In genomic region chr4:138217567-138217966, GRCh38 we compare ENCODE assay signal across 23 cellular contexts. TPM values are rescaled to one million over a fixed set of nuclear protein-coding genes. Genes with fewer than 3 reads are reported as not detected.
A peak's percentile ranks its signal among the peaks of the same experiment; 100 is the strongest.
DNase-seq lines count a peak whose midpoint lies in the region; ATAC-seq, FAIRE-seq and TF ChIP-seq lines count a peak whose summit lies in the region.
"Had no signal": no experiment of that assay in that cellular context is flagged by ENCODE, and none has a peak within 500 bp of the region (broad histone marks: within the 10 kb centered on the region; RNA-seq: fewer than 3 reads in every experiment).

No MANE protein-coding gene starts in this region.

- H3K36me3 Mint-ChIP-seq in neural progenitor cell = peaks cover 6% of the 10 kb centered on the region
- H3K36me3 Mint-ChIP-seq in stimulated activated effector memory CD8-positive, alpha-beta T cell treated with anti-CD3 and anti-CD28 coated beads, Interleukin-12 subunit alpha, Interleukin-12 subunit beta, amount 100 ng/mL, for 72 hours = no peaks in the 10 kb centered on the region

- H3K4me2 ChIP-seq in neural progenitor cell = peak overlapping the region; percentile 53

- H3K27me3 ChIP-seq in left ventricle myocardium inferior (ENCODE audit: low read depth) = no peaks in the 10 kb centered on the region
- no peaks in the 10 kb centered on the region for H3K27me3 ChIP-seq in neural progenitor cell
- H3K27me3 ChIP-seq: heart right ventricle, stomach had no signal

- no peaks in the 10 kb centered on the region for H3K9me3 Mint-ChIP-seq in neural progenitor cell
- peaks cover 4% of the 10 kb centered on the region for H3K9me3 Mint-ChIP-seq in stimulated activated effector memory CD8-positive, alpha-beta T cell treated with anti-CD3 and anti-CD28 coated beads, Interleukin-12 subunit alpha, Interleukin-12 subunit beta, amount 100 ng/mL, for 72 hours
- H3K9me3 Mint-ChIP-seq: CD4-positive, alpha-beta T cell had no signal

- H3K4me1 Mint-ChIP-seq in neural progenitor cell = peaks cover 57% of the 10 kb centered on the region
- H3K4me1 Mint-ChIP-seq in stimulated activated effector memory CD8-positive, alpha-beta T cell treated with anti-CD3 and anti-CD28 coated beads, Interleukin-12 subunit alpha, Interleukin-12 subunit beta, amount 100 ng/mL, for 72 hours = no peaks in the 10 kb centered on the region

- peak; percentile 41 for FAIRE-seq in D721Med (lab: Jason Lieb, UNC)
- FAIRE-seq: urothelium cell line had no signal

- H3K27ac ChIP-seq in left ventricle myocardium inferior (replicated peaks) (peak overlapping the region; percentile 4), neural progenitor cell (peak overlapping the region; percentile 85)
- H3K27ac ChIP-seq: GM23248, psoas muscle, stomach had no signal

- no peak for ATAC-seq in HG02938 (IDR thresholded peaks at IDR 0.05; ENCODE audit: unreplicated experiment)
- ATAC-seq in stimulated activated effector memory CD8-positive, alpha-beta T cell treated with anti-CD3 and anti-CD28 coated beads, Interleukin-12 subunit alpha, Interleukin-12 subunit beta, amount 100 ng/mL, for 72 hours = no peak
- ATAC-seq: esophagus mucosa, left lobe of liver, psoas muscle had no signal

- no peak overlapping the region for H3K4me3 Mint-ChIP-seq in neural progenitor cell
- H3K4me3 Mint-ChIP-seq in stimulated activated effector memory CD8-positive, alpha-beta T cell treated with anti-CD3 and anti-CD28 coated beads, Interleukin-12 subunit alpha, Interleukin-12 subunit beta, amount 100 ng/mL, for 72 hours = no peak overlapping the region
- H3K4me3 Mint-ChIP-seq: CD4-positive, alpha-beta T cell had no signal

- no peaks in the 10 kb centered on the region for H4K20me1 ChIP-seq in neural progenitor cell (ENCODE audit: low read depth)

- H3K9me3 ChIP-seq in left ventricle myocardium inferior (replicated peaks) = no peaks in the 10 kb centered on the region
- H3K9me3 ChIP-seq in neural progenitor cell (ENCODE audit: low read depth) = no peaks in the 10 kb centered on the region
- H3K9me3 ChIP-seq: heart right ventricle, psoas muscle, stomach had no signal

- peak overlapping the region; percentile 96 for H3K27ac Mint-ChIP-seq in neural progenitor cell
- no peak overlapping the region for H3K27ac Mint-ChIP-seq in stimulated activated effector memory CD8-positive, alpha-beta T cell treated with anti-CD3 and anti-CD28 coated beads, Interleukin-12 subunit alpha, Interleukin-12 subunit beta, amount 100 ng/mL, for 72 hours
- H3K27ac Mint-ChIP-seq: CD4-positive, alpha-beta T cell had no signal

- peaks cover 10% of the 10 kb centered on the region for H3K4me1 ChIP-seq in left ventricle myocardium inferior
- peaks cover 52% of the 10 kb centered on the region for H3K4me1 ChIP-seq in neural progenitor cell
- H3K4me1 ChIP-seq: psoas muscle had no signal

- peaks cover 3% of the 10 kb centered on the region for H3K27me3 Mint-ChIP-seq in neural progenitor cell (ENCODE audit: insufficient read depth, low read depth)
- H3K27me3 Mint-ChIP-seq: CD4-positive, alpha-beta T cell had no signal

- DNase-seq in D721Med (ENCODE audit: insufficient read length, low spot score) = no peak
- DNase-seq in astrocyte of the hippocampus (ENCODE audit: low read depth, low spot score) = peak; percentile 32
- DNase-seq in left ventricle myocardium inferior = no peak
- DNase-seq in neural progenitor cell (ENCODE audit: low spot score) = peak; percentile 69
- DNase-seq in GM20000 (ENCODE audit: low spot score) = no peak
- DNase-seq in NCI-H2029 treated with DMSO at 0.1 percent for 48 hours (lab: John Stamatoyannopoulos, UW) = no peak
- DNase-seq in stimulated activated effector memory CD8-positive, alpha-beta T cell treated with anti-CD3 and anti-CD28 coated beads, Interleukin-12 subunit alpha, Interleukin-12 subunit beta, amount 100 ng/mL, for 72 hours (ENCODE audit: low spot score in 2 of 2) = no peak
- DNase-seq: ACHN; activated CD4-positive, alpha-beta T cell treated with anti-CD3 and anti-CD28 coated beads for 1 hour; activated gamma-delta T cell treated with Interleukin-2 at 50 U/mL for 16 hours; aorta; CD4-positive, alpha-beta T cell; DND-41; GM23248; NCI-H1694; NCI-H446; psoas muscle; stomach had no signal

- H3K79me2 ChIP-seq in neural progenitor cell (ENCODE audit: low read depth) = no peaks in the 10 kb centered on the region

- peak overlapping the region; percentile 14 for H2AFZ ChIP-seq in neural progenitor cell (replicated peaks)
- H2AFZ ChIP-seq: GM23248 had no signal

- H3K9ac ChIP-seq in neural progenitor cell = no peak overlapping the region
- H3K9ac ChIP-seq: GM23248 had no signal

- no peak for TF ChIP-seq CTCF in D721Med (IDR thresholded peaks at IDR 0.05; ENCODE audit: insufficient read depth, missing control alignments)
- no peak for TF ChIP-seq CTCF in left ventricle myocardium inferior (IDR thresholded peaks at IDR 0.05; ENCODE audit: borderline replicate concordance)
- TF ChIP-seq CTCF in neural progenitor cell (IDR thresholded peaks at IDR 0.05) = no peak
- TF ChIP-seq CTCF in GM20000 (IDR thresholded peaks at IDR 0.05; ENCODE audit: extremely low read depth, missing control alignments) = no peak

- intact Hi-C loops in left ventricle myocardium inferior (cut with micrococcal nuclease) = no loop called here

- H3K36me3 ChIP-seq in left ventricle myocardium inferior (no peaks in the 10 kb centered on the region), neural progenitor cell (no peaks in the 10 kb centered on the region)
- H3K36me3 ChIP-seq: heart right ventricle had no signal

- H3F3A ChIP-seq in neural progenitor cell (ENCODE audit: low read depth) = peaks cover 40% of the 10 kb centered on the region

- H3K4me3 ChIP-seq in left ventricle myocardium inferior (no peak overlapping the region), neural progenitor cell (no peak overlapping the region)
- H3K4me3 ChIP-seq: GM23248, heart right ventricle, psoas muscle, stomach had no signal

RNA-seq across cellular contexts. Expression of gene SLC7A11, which starts 24.6 kb away (rescaled TPM):
- total RNA-seq in left ventricle myocardium inferior = 0.19 TPM
- 7.0 and 9.6 TPM in 2 replicates for total RNA-seq in neural progenitor cell (ENCODE audit: low replicate concordance)

Comparison
In these comparisons a context has a peak if more than half of its experiments do, and no peak if none do; other contexts are left out.
1. DNase-seq: peak in astrocyte of the hippocampus (single experiment) and neural progenitor cell (single experiment); none in D721Med (single experiment), left ventricle myocardium inferior (single experiment), GM20000 (single experiment), NCI-H2029 treated with DMSO at 0.1 percent for 48 hours (single experiment) and stimulated activated effector memory CD8-positive, alpha-beta T cell treated with anti-CD3 and anti-CD28 coated beads, Interleukin-12 subunit alpha, Interleukin-12 subunit beta, amount 100 ng/mL, for 72 hours (0 of 2).